Comparison of ENCODE assay signal across 29 cellular contexts in the genomic region with DNA sequence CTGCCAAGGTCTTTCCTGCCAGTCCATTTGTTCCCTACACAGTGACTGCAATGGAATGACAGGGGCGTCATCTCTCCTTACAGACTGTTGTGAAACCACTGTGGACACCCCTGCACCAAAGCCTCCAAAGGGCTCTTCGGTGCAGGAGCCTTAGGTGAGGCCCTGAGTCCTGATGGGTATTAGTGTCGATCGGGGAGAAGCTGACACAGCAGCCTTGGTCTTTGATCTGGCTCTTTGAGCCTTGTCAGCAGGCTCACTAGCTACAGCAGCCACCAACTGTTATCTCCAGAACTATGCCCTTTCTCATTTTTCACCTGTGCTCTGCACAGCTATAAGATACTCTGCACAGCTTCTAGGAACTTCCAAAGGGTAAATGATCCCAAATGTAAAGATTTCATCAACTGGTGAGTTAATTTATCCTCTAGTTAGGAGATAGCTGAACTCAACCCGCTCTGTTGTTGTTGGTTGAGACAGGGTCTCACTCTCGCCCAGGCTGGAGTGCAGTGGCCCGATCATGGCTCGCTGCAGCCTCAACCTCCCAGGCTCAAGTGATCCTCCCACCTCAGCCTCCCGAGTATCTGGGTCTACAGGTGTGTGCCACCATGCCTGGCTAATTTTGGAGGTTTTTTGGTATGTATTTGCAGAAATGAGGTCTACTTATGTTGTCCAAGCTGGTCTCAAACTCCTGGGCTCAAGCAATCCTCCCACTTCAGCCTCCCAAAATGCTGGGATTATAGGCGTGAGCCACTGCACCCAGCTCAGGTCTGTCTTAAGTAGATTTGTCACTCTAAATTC. TPM values are rescaled to one million over a fixed set of nuclear protein-coding genes. Genes with fewer than 3 reads are reported as not detected.
DNase-seq lines count a peak whose midpoint lies in the region; ATAC-seq and TF ChIP-seq lines count a peak whose summit lies in the region.
"Had no signal": no experiment of that assay in that cellular context is flagged by ENCODE, and none has a peak within 500 bp of the region (broad histone marks: within the 10 kb centered on the region; RNA-seq: fewer than 3 reads in every experiment).

No MANE protein-coding gene starts in this region.

- H3K27me3 ChIP-seq in hepatocyte (peaks cover 8% of the 10 kb centered on the region), gastrocnemius medialis (no peaks in the 10 kb centered on the region), osteoblast (ENCODE audit: insufficient read depth, low read length) (peaks cover 32% of the 10 kb centered on the region)
- H3K27me3 ChIP-seq: heart right ventricle, left lung, MG63, neutrophil, thyroid gland had no signal

- H3K27ac ChIP-seq in hepatocyte (no peak overlapping the region), gastrocnemius medialis (peak overlapping the region in 3 of 4 donors; percentile 10 to 44 (median 18)), osteoblast (ENCODE audit: low read depth, low read length) (no peak overlapping the region)
- H3K27ac ChIP-seq: GM23248, neutrophil had no signal

- H3K36me3 ChIP-seq in hepatocyte (replicated peaks; ENCODE audit: insufficient read depth, low read depth) (no peaks in the 10 kb centered on the region), gastrocnemius medialis (no peaks in the 10 kb centered on the region), osteoblast (ENCODE audit: insufficient read depth, low read length) (no peaks in the 10 kb centered on the region)
- H3K36me3 ChIP-seq: heart right ventricle, left lung, MG63, neutrophil, thyroid gland had no signal

- intact Hi-C loops in gastrocnemius medialis (cut with DNase I; ENCODE audit: low total_unique reads): no loop called here
- intact Hi-C loops in natural killer cell (cut with micrococcal nuclease): no loop called here

- H3K4me1 ChIP-seq in hepatocyte (ENCODE audit: insufficient read depth) (peaks cover 21% of the 10 kb centered on the region), gastrocnemius medialis (no peaks in the 10 kb centered on the region), osteoblast (ENCODE audit: insufficient read depth, low read length) (no peaks in the 10 kb centered on the region)

- no peak overlapping the region for H3K4me3 Mint-ChIP-seq in natural killer cell
- H3K4me3 Mint-ChIP-seq: activated CD4-positive, alpha-beta T cell treated with anti-CD3 and anti-CD28 coated beads, Interleukin-2, amount 10 ng/mL, durations not matched to agents 24 days and 14 days; activated T-helper 1 cell treated with anti-CD3 and anti-CD28 coated beads, Interleukin-12 subunit alpha, Interleukin-12 subunit beta, Interleukin-2, Interleukin-4 antibody, amounts not matched to agents 30 ng/mL and 10 ng/mL and 1 ng/mL, durations not matched to agents 14 hours and 24 hours and 36 hours; CD8-positive, alpha-beta T cell; central memory CD8-positive, alpha-beta T cell; T-helper 1 cell treated with Interleukin-12 subunit alpha and Interleukin-12 subunit beta and Interleukin-4 antibody, amounts not matched to agents 30 μg/mL and 1 μg/mL, for 36 hours had no signal

- WGBS in hepatocyte (ENCODE audit: low lambda C conversion rate, missing lambda C conversion rate): 67% methylated on average over 10 of the region's 10 CpGs

- TF ChIP-seq CTCF in hepatocyte (IDR thresholded peaks at IDR 0.05; ENCODE audit: poor library complexity) (no peak), gastrocnemius medialis (IDR thresholded peaks at IDR 0.05 in 4 of 5, conservative IDR thresholded peaks at IDR 0.05 in 1 of 5) (no peak), osteoblast (IDR thresholded peaks at IDR 0.05; ENCODE audit: extremely low read depth, low read depth, low read length) (no peak), natural killer cell (IDR thresholded peaks at IDR 0.05) (no peak)

- no peak for ATAC-seq in gastrocnemius medialis
- ATAC-seq in HG02588 (IDR thresholded peaks at IDR 0.05; ENCODE audit: unreplicated experiment): no peak
- no peak for ATAC-seq in natural killer cell
- ATAC-seq: CD8-positive, alpha-beta T cell had no signal

- H3K4me2 ChIP-seq in hepatocyte (peak overlapping the region; percentile 20), osteoblast (ENCODE audit: insufficient read depth, low read length) (no peak overlapping the region)

- H2AFZ ChIP-seq in hepatocyte (no peak overlapping the region), osteoblast (ENCODE audit: low read length) (no peak overlapping the region)
- H2AFZ ChIP-seq: GM23248 had no signal

- in situ Hi-C loops in gastrocnemius medialis (cut with MboI; ENCODE audit: low sequenced_read_pairs in 4 of 4): loop anchor here in 1 of 4 donors (10.0 kb wide), 1 partner anchor 76 kb away; the partner anchor contains the start of gene AOC2

- H4K20me1 ChIP-seq in hepatocyte (ENCODE audit: insufficient read depth, poor library complexity, severe bottlenecking): no peaks in the 10 kb centered on the region
- H4K20me1 ChIP-seq in osteoblast (ENCODE audit: insufficient read depth, low read length): no peaks in the 10 kb centered on the region

- H3K9me3 Mint-ChIP-seq in natural killer cell: no peaks in the 10 kb centered on the region
- H3K9me3 Mint-ChIP-seq: activated CD4-positive, alpha-beta T cell treated with anti-CD3 and anti-CD28 coated beads, Interleukin-2, amount 10 ng/mL, durations not matched to agents 24 days and 14 days; activated T-helper 1 cell treated with anti-CD3 and anti-CD28 coated beads, Interleukin-12 subunit alpha, Interleukin-12 subunit beta, Interleukin-2, Interleukin-4 antibody, amounts not matched to agents 30 ng/mL and 10 ng/mL and 1 ng/mL, durations not matched to agents 14 hours and 24 hours and 36 hours; CD8-positive, alpha-beta T cell; central memory CD8-positive, alpha-beta T cell; T-helper 1 cell treated with Interleukin-12 subunit alpha and Interleukin-12 subunit beta and Interleukin-4 antibody, amounts not matched to agents 30 μg/mL and 1 μg/mL, for 36 hours had no signal

- TF ChIP-seq POLR2A in gastrocnemius medialis (IDR thresholded peaks at IDR 0.05): no peak

- H3K27ac Mint-ChIP-seq in natural killer cell: no peak overlapping the region
- H3K27ac Mint-ChIP-seq: activated CD4-positive, alpha-beta T cell treated with anti-CD3 and anti-CD28 coated beads, Interleukin-2, amount 10 ng/mL, durations not matched to agents 24 days and 14 days; activated T-helper 1 cell treated with anti-CD3 and anti-CD28 coated beads, Interleukin-12 subunit alpha, Interleukin-12 subunit beta, Interleukin-2, Interleukin-4 antibody, amounts not matched to agents 30 ng/mL and 10 ng/mL and 1 ng/mL, durations not matched to agents 14 hours and 24 hours and 36 hours; CD8-positive, alpha-beta T cell; T-helper 1 cell treated with Interleukin-12 subunit alpha and Interleukin-12 subunit beta and Interleukin-4 antibody, amounts not matched to agents 30 μg/mL and 1 μg/mL, for 36 hours had no signal

- H3K79me2 ChIP-seq in hepatocyte: no peaks in the 10 kb centered on the region
- no peaks in the 10 kb centered on the region for H3K79me2 ChIP-seq in osteoblast (ENCODE audit: insufficient read depth, low read length)

- H3K9me3 ChIP-seq in hepatocyte (ENCODE audit: low read depth): no peaks in the 10 kb centered on the region
- H3K9me3 ChIP-seq in gastrocnemius medialis: no peaks in the 10 kb centered on the region
- no peaks in the 10 kb centered on the region for H3K9me3 ChIP-seq in osteoblast (ENCODE audit: low read depth, low read length)
- H3K9me3 ChIP-seq: left lung, MG63, neutrophil, thyroid gland had no signal

- no peaks in the 10 kb centered on the region for H3K36me3 Mint-ChIP-seq in natural killer cell
- H3K36me3 Mint-ChIP-seq: CD8-positive, alpha-beta T cell had no signal

- DNase-seq in NCI-H1436 (lab: John Stamatoyannopoulos, UW) (peak; percentile 39), NCI-H1436 treated with DMSO at 0.1 percent for 48 hours (lab: John Stamatoyannopoulos, UW) (no peak), NCI-H82 treated with DMSO at 0.1 percent for 48 hours (lab: John Stamatoyannopoulos, UW; ENCODE audit: unreplicated experiment) (peak; percentile 38), hepatocyte (ENCODE audit: low spot score) (peak; percentile 54), gastrocnemius medialis (no peak), osteoblast (ENCODE audit: insufficient read length, low spot score, missing footprints) (no peak), natural killer cell (no peak)
- DNase-seq: 8988T; activated CD4-positive, alpha-beta T cell treated with anti-CD3 and anti-CD28 coated beads, Interleukin-2, amount 10 ng/mL, durations not matched to agents 24 days and 14 days; activated naive CD4-positive, alpha-beta T cell treated with anti-CD3 and anti-CD28 coated beads, Interleukin-2, amount 50 U/mL, for 16 hours; anterior cingulate cortex; CD8-positive, alpha-beta T cell; dorsolateral prefrontal cortex; GM23248; left lung; MG63; NCI-H2227 treated with DMSO at 0.1 percent for 48 hours; retina; stimulated activated CD4-positive, alpha-beta T cell treated with anti-CD3 and anti-CD28 coated beads, Interleukin-4, amount 100 ng/mL, for 24 hours; stimulated activated naive CD4-positive, alpha-beta T cell treated with Interleukin-2 at 50 U/mL for 16 hours; thyroid gland had no signal

- no peaks in the 10 kb centered on the region for H3K9me2 ChIP-seq in hepatocyte (replicated peaks; ENCODE audit: insufficient read depth)

- no peaks in the 10 kb centered on the region for H3K4me1 Mint-ChIP-seq in natural killer cell
- H3K4me1 Mint-ChIP-seq: activated CD4-positive, alpha-beta T cell treated with anti-CD3 and anti-CD28 coated beads, Interleukin-2, amount 10 ng/mL, durations not matched to agents 24 days and 14 days; central memory CD8-positive, alpha-beta T cell had no signal

- H3K4me3 ChIP-seq in hepatocyte (no peak overlapping the region), gastrocnemius medialis (no peak overlapping the region), osteoblast (ENCODE audit: insufficient read depth, low read length) (no peak overlapping the region)
- H3K4me3 ChIP-seq: dorsolateral prefrontal cortex, GM23248, heart right ventricle, left lung, MG63, thyroid gland had no signal

- peaks cover 0 to 10% of the 10 kb centered on the region in 2 donors for H3K27me3 Mint-ChIP-seq in natural killer cell (ENCODE audit: low read depth in 2 of 2)

RNA-seq across cellular contexts. Expression of gene G6PC1, which starts 19.7 kb away (rescaled TPM):
- total RNA-seq in hepatocyte (14.2 and 18.2 TPM in 2 replicates), gastrocnemius medialis (under 1 TPM in 2 of 4 donors, not detected in 2; 0.36 to 0.47 TPM), osteoblast (not detected in 2 replicates), natural killer cell (not detected)
- 8.2 and 24.2 TPM in 2 replicates for polyA plus RNA-seq in hepatocyte
- total RNA-seq: activated CD4-positive, alpha-beta T cell treated with anti-CD3 and anti-CD28 coated beads, Interleukin-2, amount 10 ng/mL, durations not matched to agents 24 days and 14 days; activated T-helper 1 cell treated with anti-CD3 and anti-CD28 coated beads, Interleukin-12 subunit alpha, Interleukin-12 subunit beta, Interleukin-2, Interleukin-4 antibody, amounts not matched to agents 30 ng/mL and 10 ng/mL and 1 ng/mL, durations not matched to agents 14 hours and 24 hours and 36 hours; CD8-positive, alpha-beta T cell; dorsolateral prefrontal cortex; GM23248; heart right ventricle; left lung; mononuclear cell; SK-MEL-5; thyroid gland had no signal
- polyA plus RNA-seq: GM23248, heart right ventricle had no signal

RNA-seq across cellular contexts. Expression of gene AARSD1, which starts 44.0 kb away (rescaled TPM):
- 16.9 and 25.8 TPM in 2 replicates for total RNA-seq in hepatocyte
- 41.0 and 50.5 TPM in 2 replicates for polyA plus RNA-seq in hepatocyte
- 10 to 100 TPM; 21.4 to 30.1 (median 26.5) TPM for total RNA-seq in gastrocnemius medialis
- total RNA-seq in osteoblast: 14.1 and 16.2 TPM in 2 replicates
- 10 to 100 TPM; 46.1 to 61.8 (median 57.1) TPM for total RNA-seq in natural killer cell

RNA-seq across cellular contexts. Expression of gene PTGES3L, which starts 59.6 kb away (rescaled TPM):
- total RNA-seq in hepatocyte (0.64 and 2.4 TPM in 2 replicates), gastrocnemius medialis (10 to 100 TPM; 29.1 to 68.3 (median 31.0) TPM), osteoblast (under 0.01 and 0.29 TPM in 2 replicates), natural killer cell (under 1 TPM in 2 of 3 donors, not detected in 1; 0.53 to 0.87 TPM)
- polyA plus RNA-seq in hepatocyte: 0.40 and 0.73 TPM in 2 replicates
- total RNA-seq: GM23248 had no signal

Comparison
In these comparisons a context has a peak if more than half of its experiments do, and no peak if none do; other contexts are left out.
1. DNase-seq: peak in NCI-H1436 (single experiment), NCI-H82 treated with DMSO at 0.1 percent for 48 hours (single experiment) and hepatocyte (single experiment); none in NCI-H1436 treated with DMSO at 0.1 percent for 48 hours (single experiment), gastrocnemius medialis (0 of 2), osteoblast (single experiment) and natural killer cell (single experiment).
2. H3K27ac ChIP-seq: peak in gastrocnemius medialis (3 of 4); none in hepatocyte (single experiment) and osteoblast (single experiment).
3. RNA of gene G6PC1, which starts 19.7 kb away (total RNA-seq): 14.2 to 18.2 TPM in hepatocyte; 0.36 to 0.47 TPM in gastrocnemius medialis, not detected in osteoblast and not detected in natural killer cell; every median in the first group is over 10 times any median in the second.